ENCODE assay signal across 13 cellular contexts in the genomic region with DNA sequence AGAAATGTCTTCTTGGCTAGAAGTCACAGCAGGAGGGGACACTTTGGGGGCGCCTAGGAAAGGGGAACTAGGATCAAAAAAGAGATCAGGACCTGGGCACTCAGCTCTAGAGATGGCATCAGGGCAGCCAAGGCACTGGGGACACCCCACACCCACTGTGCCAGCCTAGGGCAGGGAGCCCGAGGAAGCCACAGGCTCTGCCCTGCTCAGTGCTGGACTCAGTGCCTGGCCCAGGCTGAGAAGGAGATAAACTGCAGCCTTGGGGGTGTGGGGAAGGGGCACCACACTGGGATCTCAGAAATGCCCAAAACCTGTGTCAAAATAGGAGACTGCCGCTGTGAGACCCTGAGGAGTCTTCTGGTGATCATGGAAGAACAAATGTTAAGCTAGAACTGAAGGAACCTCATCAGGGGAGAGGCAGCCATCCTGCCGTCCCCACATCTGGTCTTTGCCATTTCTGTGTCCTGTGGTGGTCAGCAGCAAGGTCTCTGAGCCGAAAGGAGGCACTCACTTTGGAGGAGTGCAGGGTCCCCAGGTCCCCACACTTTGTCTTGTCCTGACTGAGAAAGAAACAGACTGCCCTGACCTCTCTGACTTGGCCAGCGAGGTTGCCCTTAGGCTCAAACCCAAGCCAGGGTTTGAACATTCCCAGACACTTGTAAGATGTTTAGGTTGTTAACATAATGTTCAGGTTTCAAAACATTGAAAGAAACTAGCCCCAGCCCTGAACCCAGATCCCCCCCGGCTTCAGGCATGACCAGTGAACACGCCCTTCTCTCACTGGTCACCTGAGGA. TPM values are rescaled to one million over a fixed set of nuclear protein-coding genes. Genes with fewer than 3 reads are reported as not detected.
A peak's percentile ranks its signal among the peaks of the same experiment; 100 is the strongest.
DNase-seq lines count a peak whose midpoint lies in the region; ATAC-seq and TF ChIP-seq lines count a peak whose summit lies in the region.
"Had no signal": no experiment of that assay in that cellular context is flagged by ENCODE, and none has a peak within 500 bp of the region (broad histone marks: within the 10 kb centered on the region; RNA-seq: fewer than 3 reads in every experiment).

No MANE protein-coding gene starts in this region.

- RAD21 ChIA-PET in HCT116 (lab: Charles Lee; ENCODE audit: low non-redundant PET in 1 of 2, low total read pairs in 2 of 2, uncharacterized antibody in 2 of 2, unreplicated experiment in 2 of 2), result no interaction called here

- no peak for TF ChIP-seq RAD21 in HCT116 (IDR thresholded peaks at IDR 0.05; ENCODE audit: low read depth)

- peak overlapping the region; percentile 43 for H3K4me3 Mint-ChIP-seq in CD4-positive, alpha-beta T cell
- peak overlapping the region in 8 of 10 donors; percentile 13 to 84 (median 43) for H3K4me3 Mint-ChIP-seq in naive thymus-derived CD8-positive, alpha-beta T cell

- WGBS in gastroesophageal sphincter (ENCODE audit: low coverage in 1 of 2), 2 donors, result 80% methylated on average over 3 to 4 of the region's 8 CpGs

- H3K4me1 Mint-ChIP-seq in CD4-positive, alpha-beta T cell (ENCODE audit: low read depth), result peaks cover 29% of the 10 kb centered on the region
- H3K4me1 Mint-ChIP-seq in naive thymus-derived CD8-positive, alpha-beta T cell, result peaks cover 18 to 42% (median 35%) of the 10 kb centered on the region in 4 donors

- no TSS peak for BruUV-seq in HCT116 (replicated peaks; lab: Mats Ljungman, UMichigan)

- peaks cover 7 to 28% of the 10 kb centered on the region in 2 experiments; a peak in 3 of 4 replicates for H3K36me3 ChIP-seq in HCT116 (ENCODE audit: control insufficient read depth in 1 of 2, insufficient read depth in 2 of 2, low read length in 2 of 2)
- H3K36me3 ChIP-seq in gastroesophageal sphincter, result peaks cover 0 to 66% of the 10 kb centered on the region in 2 donors
- peaks cover 0 to 45% (median 0%) of the 10 kb centered on the region in 3 donors for H3K36me3 ChIP-seq in Peyer's patch

- peaks cover 13 to 46% of the 10 kb centered on the region in 2 experiments for H3K4me1 ChIP-seq in HCT116 (ENCODE audit: control insufficient read depth in 1 of 2, insufficient read depth in 2 of 2, low read length in 2 of 2)
- peaks cover 0 to 47% (median 18%) of the 10 kb centered on the region in 3 donors for H3K4me1 ChIP-seq in gastroesophageal sphincter
- peaks cover 4 to 25% (median 18%) of the 10 kb centered on the region in 4 donors for H3K4me1 ChIP-seq in Peyer's patch

- H3K27ac ChIP-seq in CD4-positive, alpha-beta T cell (ENCODE audit: low read depth, low read length), result peak overlapping the region; percentile 71
- H3K27ac ChIP-seq in HCT116 (ENCODE audit: low read depth, low read length) (0 out of 2 replicates have a peak overlapping the region, but pooled peaks have one; percentile 95), gastroesophageal sphincter (no peak overlapping the region), Peyer's patch (no peak overlapping the region)
- H3K27ac ChIP-seq: SK-N-MC had no signal

- POLR2A ChIA-PET in CD4-positive, alpha-beta T cell (lab: Charles Lee), result interaction anchor here (0.9 to 5.0 kb wide), 4 partner anchors 33 to 184 kb away, joined by 3 to 168 read pairs (median 13); partner anchors contain the start of genes LIME1, PPDPF and SLC2A4RG
- POLR2A ChIA-PET in HCT116 (lab: Charles Lee), result interaction anchor here (1.4 kb wide), 1 partner anchor 31 kb away, joined by 4 read pairs; the partner anchor contains the start of gene LIME1
- POLR2A ChIA-PET in naive thymus-derived CD8-positive, alpha-beta T cell (lab: Charles Lee), result interaction anchor here (1.5 to 7.1 kb wide), 4 partner anchors 8 to 79 kb away, joined by 3 to 162 read pairs (median 32); partner anchors contain the start of genes LIME1, SLC2A4RG and TNFRSF6B

- no peak for TF ChIP-seq CTCF in CD4-positive, alpha-beta T cell (IDR thresholded peaks at IDR 0.05)
- TF ChIP-seq CTCF in HCT116 (IDR thresholded peaks at IDR 0.05 in 2 of 3, conservative IDR thresholded peaks at IDR 0.05 in 1 of 3; ENCODE audit: borderline replicate concordance in 1 of 3, insufficient read depth in 1 of 3, low read depth in 2 of 3, low read length in 2 of 3), result no peak
- TF ChIP-seq CTCF in gastroesophageal sphincter (IDR thresholded peaks at IDR 0.05), result no peak
- TF ChIP-seq CTCF in Peyer's patch (IDR thresholded peaks at IDR 0.05), result no peak

- peaks cover 41% of the 10 kb centered on the region for H3K36me3 Mint-ChIP-seq in CD4-positive, alpha-beta T cell (ENCODE audit: low read depth)
- peaks cover 9 to 20% of the 10 kb centered on the region in 2 donors for H3K36me3 Mint-ChIP-seq in activated naive CD4-positive, alpha-beta T cell treated with anti-CD3 and anti-CD28 coated beads, Interleukin-2, amount 50 U/mL, for 72 hours
- peaks cover 0 to 37% (median 1%) of the 10 kb centered on the region in 3 donors for H3K36me3 Mint-ChIP-seq in naive thymus-derived CD8-positive, alpha-beta T cell

- DNase-seq in CD4-positive, alpha-beta T cell, result no peak
- no peak for DNase-seq in HCT116 (ENCODE audit: low read depth, low spot score)
- no peak for DNase-seq in activated naive CD4-positive, alpha-beta T cell treated with anti-CD3 and anti-CD28 coated beads, Interleukin-2, amount 50 U/mL, for 72 hours (ENCODE audit: low spot score in 2 of 2)
- no peak for DNase-seq in naive thymus-derived CD8-positive, alpha-beta T cell
- DNase-seq in AG08396 (ENCODE audit: low spot score), result no peak
- no peak for DNase-seq in Peyer's patch
- DNase-seq: effector CD8-positive, alpha-beta T cell; NCI-H1105 treated with DMSO at 0.1 percent for 48 hours; NCI-H526; stimulated activated CD4-positive, alpha-beta T cell treated with anti-CD3 and anti-CD28 coated beads, Interleukin-4, amount 100 ng/mL, for 1 hour had no signal

- H2AFZ ChIP-seq in HCT116 (ENCODE audit: low read depth, low read length, poor library complexity, severe bottlenecking), result no peak overlapping the region

- ATAC-seq in CD4-positive, alpha-beta T cell (ENCODE audit: poor library complexity), result no peak
- ATAC-seq in HCT116 (no peak), gastroesophageal sphincter (no peak)
- no peak for ATAC-seq in activated naive CD4-positive, alpha-beta T cell treated with anti-CD3 and anti-CD28 coated beads, Interleukin-2, amount 50 U/mL, for 72 hours
- ATAC-seq in naive thymus-derived CD8-positive, alpha-beta T cell, result no peak

- H3K4me2 ChIP-seq in HCT116 (ENCODE audit: low read length), result peak overlapping the region; percentile 95

- no peaks in the 10 kb centered on the region for H3K9me2 ChIP-seq in HCT116 (ENCODE audit: insufficient read depth)

- TF ChIP-seq POLR2A in HCT116 (IDR thresholded peaks at IDR 0.05; ENCODE audit: borderline replicate concordance, extremely low read depth, insufficient read depth, insufficient read length) (no peak), gastroesophageal sphincter (IDR thresholded peaks at IDR 0.05) (no peak), Peyer's patch (IDR thresholded peaks at IDR 0.05) (no peak)

- peak overlapping the region; percentile 89 for H3K27ac Mint-ChIP-seq in CD4-positive, alpha-beta T cell
- peak overlapping the region; percentile 7 to 62 for H3K27ac Mint-ChIP-seq in activated naive CD4-positive, alpha-beta T cell treated with anti-CD3 and anti-CD28 coated beads, Interleukin-2, amount 50 U/mL, for 72 hours
- peak overlapping the region in 5 of 10 donors; percentile 27 to 93 (median 90) for H3K27ac Mint-ChIP-seq in naive thymus-derived CD8-positive, alpha-beta T cell

- TF ChIP-seq EP300 in gastroesophageal sphincter (IDR thresholded peaks at IDR 0.05), result no peak

- H3K27me3 ChIP-seq in CD4-positive, alpha-beta T cell (ENCODE audit: control insufficient read depth, insufficient read depth, low read length), result no peaks in the 10 kb centered on the region
- H3K27me3 ChIP-seq in HCT116 (ENCODE audit: insufficient read depth, low read length) (no peaks in the 10 kb centered on the region), gastroesophageal sphincter (no peaks in the 10 kb centered on the region), Peyer's patch (no peaks in the 10 kb centered on the region)

- intact Hi-C loops in CD4-positive, alpha-beta T cell (cut with DNase I, micrococcal nuclease), result loop anchor here (1.0 to 10.0 kb wide), 10 partner anchors 31 to 357 kb away; partner anchors contain the start of genes SAMD10 (in 2 of the 2), LIME1 (in 1 of the 2), RTEL1 (in 1 of the 2) and TCEA2 (in 1 of the 2)
- intact Hi-C loops in HCT116 (cut with micrococcal nuclease), result loop anchor here (1.0 to 10.0 kb wide), 2 partner anchors 159 to 349 kb away; no protein-coding TSS in a partner anchor

- H4K20me1 ChIP-seq in HCT116 (ENCODE audit: insufficient read depth), result no peaks in the 10 kb centered on the region

- H3K9me3 Mint-ChIP-seq in CD4-positive, alpha-beta T cell, result no peaks in the 10 kb centered on the region
- H3K9me3 Mint-ChIP-seq in activated naive CD4-positive, alpha-beta T cell treated with anti-CD3 and anti-CD28 coated beads, Interleukin-2, amount 50 U/mL, for 72 hours, result no peaks in the 10 kb centered on the region
- H3K9me3 Mint-ChIP-seq in naive thymus-derived CD8-positive, alpha-beta T cell, result no peaks in the 10 kb centered on the region

- H3K27me3 Mint-ChIP-seq in CD4-positive, alpha-beta T cell, result no peaks in the 10 kb centered on the region
- H3K27me3 Mint-ChIP-seq in naive thymus-derived CD8-positive, alpha-beta T cell, result no peaks in the 10 kb centered on the region

- CTCF ChIA-PET in CD4-positive, alpha-beta T cell (lab: Charles Lee), result interaction anchor here (1.2 to 3.9 kb wide), 4 partner anchors 31 to 272 kb away, joined by 3 to 44 read pairs (median 10); partner anchors contain the start of genes LIME1, SLC2A4RG and TPD52L2
- CTCF ChIA-PET in HCT116 (lab: Charles Lee), result no interaction called here

- H3K4me3 ChIP-seq in HCT116 (replicated peaks in 1 of 2; ENCODE audit: low read depth in 1 of 2, low read length in 2 of 2) (no peak overlapping the region), gastroesophageal sphincter (no peak overlapping the region), Peyer's patch (no peak overlapping the region)
- H3K4me3 ChIP-seq: SK-N-MC had no signal

- no peaks in the 10 kb centered on the region for H3K9me3 ChIP-seq in CD4-positive, alpha-beta T cell (ENCODE audit: control insufficient read depth, low read length)
- H3K9me3 ChIP-seq in HCT116 (ENCODE audit: control insufficient read depth in 1 of 2, insufficient read depth in 1 of 2, low read depth in 1 of 2, low read length in 2 of 2) (no peaks in the 10 kb centered on the region), gastroesophageal sphincter (no peaks in the 10 kb centered on the region), Peyer's patch (no peaks in the 10 kb centered on the region)
- H3K9me3 ChIP-seq: HAP-1 had no signal

- H3K9ac ChIP-seq in HCT116 (ENCODE audit: low read length), result 0 out of 2 replicates have a peak overlapping the region, but pooled peaks have one; percentile 96

- H3K79me2 ChIP-seq in HCT116 (ENCODE audit: insufficient read depth, low read length), result peaks cover 52% of the 10 kb centered on the region

RNA-seq across cellular contexts. Expression of gene ARFRP1, which starts 2.3 kb away (rescaled TPM):
- total RNA-seq in CD4-positive, alpha-beta T cell, result 10 to 100 TPM; 34.5 to 35.7 TPM
- 53.7 TPM for total RNA-seq in HCT116 (2021; ENCODE audit: unreplicated experiment)
- polyA plus RNA-seq in HCT116 (2012), result 36.3 and 39.8 TPM in 2 replicates
- 10 to 100 TPM; 36.1 to 53.4 TPM for total RNA-seq in activated naive CD4-positive, alpha-beta T cell treated with anti-CD3 and anti-CD28 coated beads, Interleukin-2, amount 50 U/mL, for 72 hours
- total RNA-seq in naive thymus-derived CD8-positive, alpha-beta T cell, result 100 to 1,000 TPM; 106 to 108 TPM
- 10 to 100 TPM; 60.1 to 92.1 (median 80.9) TPM for polyA plus RNA-seq in naive thymus-derived CD8-positive, alpha-beta T cell
- 10 to 100 TPM; 38.9 to 56.4 (median 49.0) TPM for total RNA-seq in gastroesophageal sphincter
- 10 to 100 TPM; 39.1 to 67.6 (median 46.3) TPM for total RNA-seq in Peyer's patch

RNA-seq across cellular contexts. Expression of gene ZGPAT, which starts 2.4 kb away (rescaled TPM):
- total RNA-seq in CD4-positive, alpha-beta T cell, result 10 to 100 TPM; 28.2 to 33.4 TPM
- total RNA-seq in HCT116 (2021; ENCODE audit: unreplicated experiment) (30.6 TPM), gastroesophageal sphincter (10 to 100 TPM; 21.7 to 51.7 (median 32.9) TPM), Peyer's patch (10 to 100 TPM; 48.9 to 67.7 (median 54.7) TPM)
- polyA plus RNA-seq in HCT116 (2012), result 18.5 and 21.0 TPM in 2 replicates
- 10 to 100 TPM; 12.5 to 24.0 TPM for total RNA-seq in activated naive CD4-positive, alpha-beta T cell treated with anti-CD3 and anti-CD28 coated beads, Interleukin-2, amount 50 U/mL, for 72 hours
- total RNA-seq in naive thymus-derived CD8-positive, alpha-beta T cell, result 10 to 100 TPM; 52.6 to 53.9 TPM
- 10 to 100 TPM; 42.3 to 73.8 (median 47.1) TPM for polyA plus RNA-seq in naive thymus-derived CD8-positive, alpha-beta T cell

RNA-seq across cellular contexts. Expression of gene TNFRSF6B, which starts 9.0 kb away (rescaled TPM):
- total RNA-seq in CD4-positive, alpha-beta T cell, result 1 to 10 TPM; 2.5 to 2.6 TPM
- total RNA-seq in HCT116 (2021; ENCODE audit: unreplicated experiment) (147 TPM), gastroesophageal sphincter (10 to 100 TPM in 3 of 4 donors, 1 to 10 TPM in 1; 8.9 to 27.8 (median 15.4) TPM), Peyer's patch (1 to 10 TPM in 3 of 4 donors, not detected in 1; 2.1 to 4.2 (median 2.7) TPM)
- 342 and 380 TPM in 2 replicates for polyA plus RNA-seq in HCT116 (2012)
- total RNA-seq in activated naive CD4-positive, alpha-beta T cell treated with anti-CD3 and anti-CD28 coated beads, Interleukin-2, amount 50 U/mL, for 72 hours, result not detected
- 1 to 10 TPM in 1 of 2 experiments, under 1 TPM in 1; 0.96 to 1.1 TPM for total RNA-seq in naive thymus-derived CD8-positive, alpha-beta T cell
- polyA plus RNA-seq in naive thymus-derived CD8-positive, alpha-beta T cell, result under 1 TPM in 2 of 3 donors, not detected in 1; 0.22 to 0.84 TPM

RNA-seq across cellular contexts. Expression of gene LIME1, which starts 31.0 kb away (rescaled TPM):
- 100 to 1,000 TPM; 149 to 165 TPM for total RNA-seq in CD4-positive, alpha-beta T cell
- total RNA-seq in HCT116 (2021; ENCODE audit: unreplicated experiment), result 27.4 TPM
- 20.3 and 24.1 TPM in 2 replicates for polyA plus RNA-seq in HCT116 (2012)
- 10 to 100 TPM in 1 of 2 donors, 1 to 10 TPM in 1; 6.3 to 18.2 TPM for total RNA-seq in activated naive CD4-positive, alpha-beta T cell treated with anti-CD3 and anti-CD28 coated beads, Interleukin-2, amount 50 U/mL, for 72 hours
- total RNA-seq in naive thymus-derived CD8-positive, alpha-beta T cell, result 100 to 1,000 TPM in 1 of 2 experiments, 10 to 100 TPM in 1; 95.0 to 104 TPM
- 100 to 1,000 TPM; 255 to 292 (median 282) TPM for polyA plus RNA-seq in naive thymus-derived CD8-positive, alpha-beta T cell
- 10 to 100 TPM in 1 of 4 donors, 1 to 10 TPM in 3; 4.7 to 17.0 (median 7.2) TPM for total RNA-seq in gastroesophageal sphincter
- total RNA-seq in Peyer's patch, result 10 to 100 TPM; 32.6 to 55.3 (median 41.0) TPM

RNA-seq across cellular contexts. Expression of gene SLC2A4RG, which starts 34.1 kb away (rescaled TPM):
- total RNA-seq in CD4-positive, alpha-beta T cell, result 100 to 1,000 TPM; 123 to 125 TPM
- total RNA-seq in HCT116 (2021; ENCODE audit: unreplicated experiment), result 121 TPM
- 69.7 and 77.1 TPM in 2 replicates for polyA plus RNA-seq in HCT116 (2012)
- total RNA-seq in activated naive CD4-positive, alpha-beta T cell treated with anti-CD3 and anti-CD28 coated beads, Interleukin-2, amount 50 U/mL, for 72 hours, result 10 to 100 TPM; 24.7 to 37.2 TPM
- 100 to 1,000 TPM; 124 to 134 TPM for total RNA-seq in naive thymus-derived CD8-positive, alpha-beta T cell
- 1 to 10 TPM; 3.8 to 4.8 (median 4.7) TPM for polyA plus RNA-seq in naive thymus-derived CD8-positive, alpha-beta T cell
- total RNA-seq in gastroesophageal sphincter, result 10 to 100 TPM; 36.5 to 98.7 (median 59.9) TPM
- 10 to 100 TPM; 34.2 to 54.5 (median 40.4) TPM for total RNA-seq in Peyer's patch

Comparison
In these comparisons a context has a peak if more than half of its experiments do, and no peak if none do; other contexts are left out.
1. H3K27ac ChIP-seq: peak in CD4-positive, alpha-beta T cell (single experiment) and HCT116 (single experiment); none in gastroesophageal sphincter (0 of 4) and Peyer's patch (0 of 4).